In the genomic region with DNA sequence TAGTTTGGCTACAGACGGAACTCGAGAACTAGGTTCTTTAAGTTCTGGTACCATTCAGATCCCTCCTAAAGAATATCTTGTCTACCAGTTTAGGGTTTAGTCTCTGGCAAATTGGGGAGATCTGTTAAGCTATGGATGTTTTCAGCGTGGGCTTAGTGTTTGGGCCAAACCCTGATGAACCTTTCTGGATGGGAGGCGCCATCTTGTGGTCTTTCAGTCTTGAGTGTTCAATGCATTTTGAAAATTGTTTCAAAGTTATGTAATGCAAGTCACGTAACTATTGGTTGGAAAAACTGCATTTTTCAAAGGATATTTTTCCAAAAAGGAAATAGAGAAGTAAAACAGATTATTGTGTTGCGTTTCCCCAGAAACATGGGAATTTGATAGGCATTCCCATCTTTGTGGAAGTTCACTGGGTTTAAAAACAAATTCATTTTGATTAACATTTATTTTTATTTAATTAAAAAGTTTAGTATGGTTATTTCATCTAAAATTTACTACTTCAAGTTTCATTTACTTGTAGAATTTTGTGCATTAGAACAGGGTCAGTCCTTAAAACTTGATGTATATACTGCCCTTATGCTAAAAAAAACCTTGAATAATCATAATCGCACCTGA, we compare ENCODE assay signal across 8 cellular contexts.
DNase-seq lines count a peak whose midpoint lies in the region; ATAC-seq and TF ChIP-seq lines count a peak whose summit lies in the region.

No MANE protein-coding gene starts in this region.

- DNase-seq in CMK (ENCODE audit: low read depth): peak; percentile 15
- peak; percentile 12 for DNase-seq in GM19238 (ENCODE audit: insufficient read length, low spot score)
- DNase-seq in NCI-H345 treated with DMSO at 0.1 percent for 48 hours (lab: John Stamatoyannopoulos, UW; ENCODE audit: unreplicated experiment): peak; percentile 13
- DNase-seq in astrocyte of the spinal cord (ENCODE audit: low read depth, low spot score): peak; percentile 30
- DNase-seq in left kidney (ENCODE audit: low read depth, low spot score): peak; percentile 70
- no peak for DNase-seq in CD8-positive, alpha-beta T cell
- no peak for DNase-seq in NCI-H1048 (lab: John Stamatoyannopoulos, UW)

- peak; percentile 57 for TF ChIP-seq CTCF in astrocyte of the spinal cord (IDR thresholded peaks at IDR 0.05; ENCODE audit: low read depth, low read length)
- TF ChIP-seq CTCF in CD8-positive, alpha-beta T cell (IDR thresholded peaks at IDR 0.05): no peak

- POLR2A ChIA-PET in CD8-positive, alpha-beta T cell (lab: Charles Lee): no interaction called here

- intact Hi-C loops in CD8-positive, alpha-beta T cell (cut with DNase I, micrococcal nuclease): loop anchor here in 1 of 2 experiments (5.0 kb wide), 1 partner anchor 667 kb away; no protein-coding TSS in a partner anchor

- H3K9me3 Mint-ChIP-seq in CD8-positive, alpha-beta T cell: no peaks in the 10 kb centered on the region

- H3K4me1 ChIP-seq in CD8-positive, alpha-beta T cell (ENCODE audit: insufficient read depth, low read length): no peaks in the 10 kb centered on the region

- in situ Hi-C loops in astrocyte of the spinal cord (cut with HindIII; ENCODE audit: low sequenced_read_pairs): no loop called here

- no peaks in the 10 kb centered on the region for H3K27me3 ChIP-seq in CD8-positive, alpha-beta T cell (ENCODE audit: insufficient read depth, low read length)

- CTCF ChIA-PET in CD8-positive, alpha-beta T cell (lab: Charles Lee): interaction anchor here (1.4 kb wide), 1 partner anchor 10 kb away, joined by 4 read pairs; no protein-coding TSS in a partner anchor

- no peaks in the 10 kb centered on the region for H3K36me3 Mint-ChIP-seq in CD8-positive, alpha-beta T cell

- H3K4me3 Mint-ChIP-seq in CD8-positive, alpha-beta T cell: no peak overlapping the region

- H3K4me1 Mint-ChIP-seq in CD8-positive, alpha-beta T cell (ENCODE audit: low read depth): no peaks in the 10 kb centered on the region

- H3K4me3 ChIP-seq in astrocyte of the spinal cord (ENCODE audit: low read depth, low read length): no peak overlapping the region
- no peak overlapping the region for H3K4me3 ChIP-seq in CD8-positive, alpha-beta T cell (ENCODE audit: low read depth, low read length)

- H3K27me3 Mint-ChIP-seq in CD8-positive, alpha-beta T cell (ENCODE audit: low read depth): peaks cover 5% of the 10 kb centered on the region

- H3K9me3 ChIP-seq in CD8-positive, alpha-beta T cell (ENCODE audit: low read length): no peaks in the 10 kb centered on the region

- no peaks in the 10 kb centered on the region for H3K36me3 ChIP-seq in CD8-positive, alpha-beta T cell (ENCODE audit: insufficient read depth, low read length)

- ATAC-seq in CD8-positive, alpha-beta T cell: no peak
- no peak for ATAC-seq in HG03460 (IDR thresholded peaks at IDR 0.05; ENCODE audit: unreplicated experiment)

- H3K27ac Mint-ChIP-seq in CD8-positive, alpha-beta T cell: no peak overlapping the region

- H3K27ac ChIP-seq in CD8-positive, alpha-beta T cell (ENCODE audit: low read depth, low read length): no peak overlapping the region

Comparison
In these comparisons a context has a peak if more than half of its experiments do, and no peak if none do; other contexts are left out.
1. DNase-seq: peak in CMK (single experiment), GM19238 (single experiment), NCI-H345 treated with DMSO at 0.1 percent for 48 hours (single experiment), astrocyte of the spinal cord (single experiment) and left kidney (single experiment); none in CD8-positive, alpha-beta T cell (0 of 7) and NCI-H1048 (single experiment).